ENCODE assay signal across 15 cellular contexts in genomic region chr1:112938188-112938587, GRCh38. TPM values are rescaled to one million over a fixed set of nuclear protein-coding genes. Genes with fewer than 3 reads are reported as not detected.
DNase-seq lines count a peak whose midpoint lies in the region; ATAC-seq and TF ChIP-seq lines count a peak whose summit lies in the region.
"Had no signal": no experiment of that assay in that cellular context is flagged by ENCODE, and none has a peak within 500 bp of the region (broad histone marks: within the 10 kb centered on the region; RNA-seq: fewer than 3 reads in every experiment).

No MANE protein-coding gene starts in this region.

- H3K9ac ChIP-seq in fibroblast of lung (ENCODE audit: insufficient read depth, low read length) (no peak overlapping the region), neuronal stem cell (ENCODE audit: low read depth, low read length, poor library complexity) (no peak overlapping the region)

- H3K4ac ChIP-seq in neuronal stem cell (ENCODE audit: low read length), result no peak overlapping the region

- CTCF ChIA-PET in HEK293 (lab: Yijun Ruan, JAX), result interaction anchor here (1.7 kb wide), 1 partner anchor 134 kb away, joined by 5 read pairs; the partner anchor contains the start of gene LRIG2

- TF ChIP-seq CTCF in HEK293 (tag by site-specific recombination; IDR thresholded peaks at IDR 0.05) (no peak), RWPE2 (IDR thresholded peaks at IDR 0.05; ENCODE audit: poor library complexity, severe bottlenecking) (no peak), fibroblast of lung (conservative IDR thresholded peaks at IDR 0.05 in 1 of 2, IDR thresholded peaks at IDR 0.05 in 1 of 2; ENCODE audit: low read depth in 1 of 2, low read length in 2 of 2) (no peak), psoas muscle (IDR thresholded peaks at IDR 0.05) (no peak)

- H3K4me2 ChIP-seq in fibroblast of lung (ENCODE audit: extremely low read depth, insufficient read depth, low read length) (no peak overlapping the region), neuronal stem cell (ENCODE audit: insufficient read depth, low read length, poor library complexity, severe bottlenecking) (no peak overlapping the region)

- WGBS in psoas muscle, 3 donors, result 59 to 70% (median 61%) methylated on average over 3 of the region's 3 CpGs
- no CpG with 5 or more reads among the region's 3 CpGs for WGBS in neuronal stem cell (ENCODE audit: extremely low coverage in 2 of 2, insufficient read length in 2 of 2, insufficient replicate concordance in 1 of 2), 2 donors
- 69 to 77% methylated on average over 3 of the region's 3 CpGs for WGBS in aorta, 2 donors

- peaks cover 2% of the 10 kb centered on the region for H3K79me2 ChIP-seq in fibroblast of lung (ENCODE audit: control insufficient read depth, insufficient read depth, low read length)

- no peak overlapping the region for H2BK15ac ChIP-seq in neuronal stem cell (ENCODE audit: low read length)

- peaks cover 0 to 4% of the 10 kb centered on the region in 2 experiments; a peak in 1 of 3 replicates for H3K36me3 ChIP-seq in HEK293 (ENCODE audit: control insufficient read depth in 2 of 2, insufficient read depth in 1 of 2, low read length in 2 of 2)
- H3K36me3 ChIP-seq in RWPE2 (ENCODE audit: low read depth), result peaks cover 38% of the 10 kb centered on the region
- no peaks in the 10 kb centered on the region for H3K36me3 ChIP-seq in fibroblast of lung (ENCODE audit: control insufficient read depth, insufficient read depth, low read length)
- H3K36me3 ChIP-seq in psoas muscle (ENCODE audit: insufficient read depth in 1 of 2, low read depth in 1 of 2), result no peaks in the 10 kb centered on the region
- H3K36me3 ChIP-seq in neuronal stem cell (replicated peaks in 1 of 2; ENCODE audit: control insufficient read depth in 2 of 2, insufficient read depth in 2 of 2, low read length in 2 of 2), result peaks cover 0 to 44% of the 10 kb centered on the region in 2 donors
- H3K36me3 ChIP-seq in aorta (ENCODE audit: control insufficient read depth in 1 of 2, insufficient read depth in 2 of 2, low read length in 1 of 2), result no peaks in the 10 kb centered on the region
- H3K36me3 ChIP-seq: thoracic aorta had no signal

- H2AK5ac ChIP-seq in neuronal stem cell (ENCODE audit: low read depth, low read length), result no peak overlapping the region

- H3K14ac ChIP-seq in neuronal stem cell (ENCODE audit: low read length), result no peak overlapping the region

- H4K8ac ChIP-seq in neuronal stem cell (ENCODE audit: low read depth, low read length), result no peak overlapping the region

- H2AFZ ChIP-seq in fibroblast of lung (ENCODE audit: low read length) (no peak overlapping the region), neuronal stem cell (ENCODE audit: low read length) (no peak overlapping the region)

- H2BK12ac ChIP-seq in neuronal stem cell (ENCODE audit: low read length), result no peak overlapping the region

- DNase-seq in RWPE2 (ENCODE audit: low spot score), result no peak
- DNase-seq in fibroblast of lung (ENCODE audit: low read depth in 2 of 2), result peak; percentile 14 to 44
- DNase-seq in psoas muscle, result no peak
- DNase-seq in neuronal stem cell (ENCODE audit: low spot score), result no peak
- no peak for DNase-seq in aorta
- no peak for DNase-seq in activated CD8-positive, alpha-beta memory T cell treated with anti-CD3 and anti-CD28 coated beads, Interleukin-2, amount 50 U/mL, for 48 hours
- DNase-seq: activated T-cell treated with anti-CD3 and anti-CD28 coated beads, Interleukin-2, amount 50 U/mL, for 1 hour; anterior cingulate cortex; naive B cell; NCI-H1048; NCI-H446 treated with DMSO at 0.1 percent for 48 hours; RPMI8226 had no signal

- H3K27ac ChIP-seq in HEK293 (ENCODE audit: extremely low read depth, low read depth, low read length), result peak overlapping the region; percentile 35
- peak overlapping the region; percentile 97 for H3K27ac ChIP-seq in RWPE2 (ENCODE audit: poor library complexity, severe bottlenecking)
- H3K27ac ChIP-seq in fibroblast of lung (ENCODE audit: insufficient read depth, low read length), result no peak overlapping the region
- peak overlapping the region; percentile 70 for H3K27ac ChIP-seq in psoas muscle
- no peak overlapping the region for H3K27ac ChIP-seq in neuronal stem cell (replicated peaks; ENCODE audit: low read length)
- H3K27ac ChIP-seq in aorta (ENCODE audit: low read depth in 1 of 2, low read length in 2 of 2), result no peak overlapping the region
- H3K27ac ChIP-seq: thoracic aorta had no signal

- no peak overlapping the region for H4K91ac ChIP-seq in neuronal stem cell (ENCODE audit: low read depth, low read length, poor library complexity)

- H3K9me3 ChIP-seq in HEK293 (ENCODE audit: control insufficient read depth, insufficient read depth, low read depth, low read length), result no peaks in the 10 kb centered on the region
- no peaks in the 10 kb centered on the region for H3K9me3 ChIP-seq in RWPE2 (ENCODE audit: severe bottlenecking)
- H3K9me3 ChIP-seq in fibroblast of lung (ENCODE audit: control insufficient read depth, insufficient read depth, low read depth, low read length), result no peaks in the 10 kb centered on the region
- H3K9me3 ChIP-seq in psoas muscle, result no peaks in the 10 kb centered on the region
- H3K9me3 ChIP-seq in neuronal stem cell (replicated peaks in 1 of 2; ENCODE audit: control insufficient read depth in 2 of 2, insufficient read depth in 1 of 2, low read depth in 1 of 2, low read length in 2 of 2), result peaks cover 0 to 6% of the 10 kb centered on the region in 2 donors
- H3K9me3 ChIP-seq in aorta (ENCODE audit: control insufficient read depth, low read length), result no peaks in the 10 kb centered on the region
- H3K9me3 ChIP-seq: thoracic aorta had no signal

- H3K27me3 ChIP-seq in RWPE2 (ENCODE audit: insufficient read depth, poor library complexity, severe bottlenecking) (no peaks in the 10 kb centered on the region), fibroblast of lung (ENCODE audit: control insufficient read depth, insufficient read depth, low read length) (no peaks in the 10 kb centered on the region), psoas muscle (ENCODE audit: insufficient read depth in 3 of 3, low read length in 2 of 3) (no peaks in the 10 kb centered on the region), neuronal stem cell (ENCODE audit: control insufficient read depth in 3 of 3, insufficient read depth in 3 of 3, low read depth in 1 of 3, low read length in 3 of 3) (no peaks in the 10 kb centered on the region), aorta (ENCODE audit: control insufficient read depth in 1 of 2, insufficient read depth in 2 of 2, low read length in 1 of 2) (no peaks in the 10 kb centered on the region)

- H3K79me1 ChIP-seq in neuronal stem cell (ENCODE audit: low read depth, low read length), result peaks cover 2% of the 10 kb centered on the region

- no peak overlapping the region for H3K4me3 ChIP-seq in HEK293 (ENCODE audit: low read depth, low read length)
- no peak overlapping the region for H3K4me3 ChIP-seq in RWPE2 (ENCODE audit: severe bottlenecking)
- no peak overlapping the region for H3K4me3 ChIP-seq in fibroblast of lung (replicated peaks in 1 of 4; ENCODE audit: control extremely low read depth in 1 of 4, insufficient read depth in 1 of 4, low read depth in 3 of 4, low read length in 4 of 4)
- no peak overlapping the region for H3K4me3 ChIP-seq in psoas muscle
- no peak overlapping the region for H3K4me3 ChIP-seq in neuronal stem cell (ENCODE audit: low read length in 2 of 2)
- H3K4me3 ChIP-seq in aorta (ENCODE audit: low read length in 2 of 2), result no peak overlapping the region
- H3K4me3 ChIP-seq: thoracic aorta had no signal

- no peak overlapping the region for H3K18ac ChIP-seq in neuronal stem cell (ENCODE audit: low read length)

- ATAC-seq in RWPE2 (ENCODE audit: low read depth) (no peak), psoas muscle (no peak), aorta (ENCODE audit: low FRiP score) (no peak), HG02588 (IDR thresholded peaks at IDR 0.05; ENCODE audit: unreplicated experiment) (no peak)

- peaks cover 16% of the 10 kb centered on the region for H3K4me1 ChIP-seq in HEK293 (ENCODE audit: control insufficient read depth, insufficient read depth, low read length)
- H3K4me1 ChIP-seq in RWPE2 (ENCODE audit: insufficient read depth, poor library complexity, severe bottlenecking), result peaks cover 63% of the 10 kb centered on the region
- peaks cover 2% of the 10 kb centered on the region for H3K4me1 ChIP-seq in fibroblast of lung (ENCODE audit: control insufficient read depth, extremely low read depth, insufficient read depth, low read length)
- H3K4me1 ChIP-seq in psoas muscle, result peaks cover 36% of the 10 kb centered on the region
- peaks cover 1 to 10% of the 10 kb centered on the region in 2 donors for H3K4me1 ChIP-seq in neuronal stem cell (ENCODE audit: control insufficient read depth in 2 of 2, insufficient read depth in 1 of 2, low read depth in 1 of 2, low read length in 2 of 2)
- peaks cover 2% of the 10 kb centered on the region in 2 donors for H3K4me1 ChIP-seq in aorta (ENCODE audit: control insufficient read depth in 1 of 2, insufficient read depth in 2 of 2, low read length in 2 of 2)

- intact Hi-C loops in psoas muscle (cut with DNase I) (no loop called here), aorta (cut with DNase I) (no loop called here)

- POLR2A ChIA-PET in HEK293 (lab: Yijun Ruan, JAX), result interaction anchor here (2.3 to 3.1 kb wide), 2 partner anchors 16 to 18 kb away, joined by 11 to 16 read pairs; partner anchors contain the start of gene SLC16A1

- no peak overlapping the region for H2BK120ac ChIP-seq in neuronal stem cell (ENCODE audit: low read depth, low read length)

- no peaks in the 10 kb centered on the region for H4K20me1 ChIP-seq in fibroblast of lung (ENCODE audit: control insufficient read depth, extremely low read depth, insufficient read depth, low read length)

- H2BK5ac ChIP-seq in neuronal stem cell (ENCODE audit: low read length), result no peak overlapping the region

- H3K23ac ChIP-seq in neuronal stem cell (ENCODE audit: low read depth, low read length, poor library complexity), result no peak overlapping the region

TF ChIP-seq in HEK293, 187 proteins besides CTCF, POLR2A, EP300 and RAD21 (continues in another document):
- TF ChIP-seq SCRT2 (tag by site-specific recombination; IDR thresholded peaks at IDR 0.05) (peak; percentile 95), KLF7 (tag by site-specific recombination; IDR thresholded peaks at IDR 0.05; ENCODE audit: borderline replicate concordance) (no peak), ZNF473 (tag by site-specific recombination; IDR thresholded peaks at IDR 0.05) (no peak), PRDM1 (tag by site-specific recombination; IDR thresholded peaks at IDR 0.05) (peak; percentile 89), ZNF366 (tag by site-specific recombination; conservative IDR thresholded peaks at IDR 0.05) (0 out of 2 replicates have a peak, but pooled peaks have one; percentile 17), ZBTB17 (tag by site-specific recombination; IDR thresholded peaks at IDR 0.05) (0 out of 2 replicates have a peak, but pooled peaks have one; percentile 6)

RNA-seq across cellular contexts. Expression of gene SLC16A1, which starts 17.8 kb away (rescaled TPM):
- total RNA-seq in fibroblast of lung (59.1 and 70.1 TPM in 2 replicates), psoas muscle (10 to 100 TPM; 42.3 to 78.9 (median 53.3) TPM), aorta (10 to 100 TPM; 30.3 to 32.4 TPM)
- polyA plus RNA-seq in fibroblast of lung (51.3 and 63.3 TPM in 2 replicates), psoas muscle (10 to 100 TPM; 23.9 to 52.8 (median 30.2) TPM), aorta (1 to 10 TPM; 3.0 to 9.1 TPM)
- 33.7 and 34.7 TPM in 2 replicates for polyA plus RNA-seq in fibroblast of lung (2012)
- polyA minus RNA-seq in fibroblast of lung (ENCODE audit: low replicate concordance), result 103 and 114 TPM in 2 replicates
- polyA plus RNA-seq in neuronal stem cell (2013, experiment 1 of 2), result 78.4 TPM
- 80.4 TPM for polyA plus RNA-seq in neuronal stem cell (2013, experiment 2 of 2)

Comparison
In these comparisons a context has a peak if more than half of its experiments do, and no peak if none do; other contexts are left out.
1. H3K27ac ChIP-seq: peak in HEK293 (single experiment), RWPE2 (single experiment) and psoas muscle (single experiment); none in fibroblast of lung (single experiment), neuronal stem cell (single experiment) and aorta (0 of 2).
2. DNase-seq: peak in fibroblast of lung (2 of 2); none in RWPE2 (single experiment), psoas muscle (0 of 2), neuronal stem cell (single experiment), aorta (0 of 2) and activated CD8-positive, alpha-beta memory T cell treated with anti-CD3 and anti-CD28 coated beads, Interleukin-2, amount 50 U/mL, for 48 hours (single experiment).